16 cellular contexts compared by ENCODE assay signal in the genomic region with DNA sequence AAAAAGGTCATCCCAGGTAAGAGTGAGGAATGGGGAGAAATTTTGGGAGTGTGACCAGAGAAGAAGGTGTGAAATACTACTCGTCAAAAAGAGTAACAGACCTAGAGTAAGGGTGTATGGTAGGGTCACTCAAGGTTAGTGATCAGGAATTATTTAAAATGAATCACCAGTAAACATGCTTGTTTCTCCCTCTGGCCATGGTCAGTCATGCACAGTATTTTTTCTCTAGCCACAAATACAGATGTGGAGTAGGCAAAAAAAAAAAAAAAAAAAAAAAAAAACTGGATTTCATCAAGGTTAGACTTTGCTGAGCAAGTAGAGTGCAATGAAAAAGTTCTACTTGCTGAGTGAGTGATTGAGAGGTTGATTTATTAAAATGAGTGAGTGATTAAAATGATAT. TPM values are rescaled to one million over a fixed set of nuclear protein-coding genes. Genes with fewer than 3 reads are reported as not detected.
DNase-seq lines count a peak whose midpoint lies in the region; ATAC-seq and TF ChIP-seq lines count a peak whose summit lies in the region.
"Had no signal": no experiment of that assay in that cellular context is flagged by ENCODE, and none has a peak within 500 bp of the region (broad histone marks: within the 10 kb centered on the region; RNA-seq: fewer than 3 reads in every experiment).

No MANE protein-coding gene starts in this region.

- no peak overlapping the region for H3K9ac ChIP-seq in GM23248
- H3K9ac ChIP-seq: KMS-11 had no signal

- TF ChIP-seq CTCF in AG10803 (conservative IDR thresholded peaks at IDR 0.05; ENCODE audit: low read length) (no peak), RWPE2 (IDR thresholded peaks at IDR 0.05; ENCODE audit: poor library complexity, severe bottlenecking) (no peak)

- no peak overlapping the region for H3K27ac ChIP-seq in GM23248
- peak overlapping the region; percentile 44 for H3K27ac ChIP-seq in RWPE2 (ENCODE audit: poor library complexity, severe bottlenecking)
- H3K27ac ChIP-seq: KMS-11 had no signal

- no peaks in the 10 kb centered on the region for H3K36me3 ChIP-seq in GM23248 (ENCODE audit: low read depth)
- H3K36me3 ChIP-seq in RWPE2 (ENCODE audit: low read depth) = no peaks in the 10 kb centered on the region

- no peaks in the 10 kb centered on the region for H4K20me1 ChIP-seq in GM23248 (ENCODE audit: insufficient read depth)

- DNase-seq in AG10803 (ENCODE audit: low read depth) (peak; percentile 51), GM23248 (peak; percentile 40), RWPE2 (ENCODE audit: low spot score) (no peak), kidney tubule cell (ENCODE audit: low spot score) (peak; percentile 25), GM19240 (ENCODE audit: insufficient read length, low spot score) (no peak)
- DNase-seq: ACHN; Caco-2; CD8-positive, alpha-beta T cell; DMS53; GDM1 had no signal

- H3K4me1 ChIP-seq in GM23248 (ENCODE audit: insufficient read depth) (peaks cover 12% of the 10 kb centered on the region; the same call in 1 of the 2 replicates), RWPE2 (ENCODE audit: insufficient read depth, poor library complexity, severe bottlenecking) (peaks cover 8% of the 10 kb centered on the region)
- H3K4me1 ChIP-seq: Caco-2 had no signal

- H3F3A ChIP-seq in GM23248 (ENCODE audit: insufficient read depth) = 0 out of 2 replicates have a peak, but pooled peaks cover 4% of the 10 kb centered on the region

- H3K9me2 ChIP-seq in GM23248 (ENCODE audit: insufficient read depth) = no peaks in the 10 kb centered on the region

- H3K4me3 ChIP-seq in AG10803 (ENCODE audit: low read length) = no peak overlapping the region
- H3K4me3 ChIP-seq in GM23248 = no peak overlapping the region
- H3K4me3 ChIP-seq in RWPE2 (ENCODE audit: severe bottlenecking) = no peak overlapping the region

- ATAC-seq in RWPE2 (ENCODE audit: low read depth) (peak; percentile 44; the same call in 2 of the 3 replicates), HG02938 (IDR thresholded peaks at IDR 0.05; ENCODE audit: unreplicated experiment) (no peak), HG03025 (IDR thresholded peaks at IDR 0.05; ENCODE audit: low FRiP score, unreplicated experiment) (no peak), GM21360 (IDR thresholded peaks at IDR 0.05; ENCODE audit: unreplicated experiment) (no peak)
- ATAC-seq: CD8-positive, alpha-beta T cell had no signal

- 0 to 4% methylated on average over 1 of the region's 1 CpG for WGBS in GM23248 (ENCODE audit: low coverage in 1 of 2, low lambda C conversion rate in 2 of 2, missing lambda C conversion rate in 2 of 2), 2 experiments

- no peaks in the 10 kb centered on the region for H3K9me3 ChIP-seq in GM23248 (ENCODE audit: low read depth)
- no peaks in the 10 kb centered on the region for H3K9me3 ChIP-seq in RWPE2 (ENCODE audit: severe bottlenecking)
- H3K9me3 ChIP-seq: Caco-2 had no signal

- no peak overlapping the region for H3K4me2 ChIP-seq in GM23248 (ENCODE audit: unreplicated experiment)
- H3K4me2 ChIP-seq: KMS-11 had no signal

- no peak overlapping the region for H2AFZ ChIP-seq in GM23248

- no peaks in the 10 kb centered on the region for H3K79me2 ChIP-seq in GM23248 (ENCODE audit: insufficient read depth)

- H3K27me3 ChIP-seq in GM23248 (replicated peaks; ENCODE audit: insufficient read depth) (no peaks in the 10 kb centered on the region), RWPE2 (ENCODE audit: insufficient read depth, poor library complexity, severe bottlenecking) (no peaks in the 10 kb centered on the region)

- in situ Hi-C loops in GM23248 (cut with MboI) = no loop called here

RNA-seq across cellular contexts. Expression of gene SLIT2, which starts 34.2 kb away (rescaled TPM):
- total RNA-seq in GM23248 (2014; rRNA removed; shearing (Covaris generic)) = 23.0 and 24.9 TPM in 2 replicates
- polyA plus RNA-seq in GM23248 (2016; fragmentation: Nextera tagmentation; extraction: Ambion mirVana) = 43.9 and 50.8 TPM in 2 replicates
- total RNA-seq: CD8-positive, alpha-beta T cell; HT-29 had no signal
- polyA plus RNA-seq: CD14-positive monocyte had no signal

Comparison
In these comparisons a context has a peak if more than half of its experiments do, and no peak if none do; other contexts are left out.
1. DNase-seq: peak in AG10803 (single experiment), GM23248 (single experiment) and kidney tubule cell (single experiment); none in RWPE2 (single experiment) and GM19240 (single experiment).